In genomic region chr14:85535316-85535715, GRCh38 we compare ENCODE assay signal across 13 cellular contexts. TPM values are rescaled to one million over a fixed set of nuclear protein-coding genes. Genes with fewer than 3 reads are reported as not detected.
A peak's percentile ranks its signal among the peaks of the same experiment; 100 is the strongest.
DNase-seq lines count a peak whose midpoint lies in the region; TF ChIP-seq lines count a peak whose summit lies in the region.
"Had no signal": no experiment of that assay in that cellular context is flagged by ENCODE, and none has a peak within 500 bp of the region (broad histone marks: within the 10 kb centered on the region; RNA-seq: fewer than 3 reads in every experiment).

No MANE protein-coding gene starts in this region.

- H3K79me2 ChIP-seq in trophoblast cell (ENCODE audit: control insufficient read depth, insufficient read depth, low read length, poor library complexity) = peaks cover 5% of the 10 kb centered on the region

- no peak overlapping the region for H2BK120ac ChIP-seq in trophoblast cell (ENCODE audit: insufficient read depth, low read length, poor library complexity)

- H3K18ac ChIP-seq in trophoblast cell (ENCODE audit: low read length) = no peak overlapping the region

- TF ChIP-seq CTCF in AG09309 (IDR thresholded peaks at IDR 0.05; ENCODE audit: control insufficient read depth, insufficient read depth, low read depth, low read length, missing control alignments) (no peak), fibroblast of pulmonary artery (IDR thresholded peaks at IDR 0.05; ENCODE audit: low read length, missing control alignments) (no peak)

- H3K27me3 ChIP-seq in trophoblast cell (ENCODE audit: insufficient read depth, low read length) = peaks cover 31% of the 10 kb centered on the region
- H3K27me3 ChIP-seq: BLaER1 had no signal

- H3K9me3 ChIP-seq in SK-N-MC (ENCODE audit: low read depth, low read length) (no peaks in the 10 kb centered on the region), trophoblast cell (ENCODE audit: insufficient read depth, low read depth, low read length) (peaks cover 2% of the 10 kb centered on the region)

- H2AFZ ChIP-seq in trophoblast cell (ENCODE audit: insufficient read depth, low read length, poor library complexity) = no peak overlapping the region

- no peak overlapping the region for H3K23ac ChIP-seq in trophoblast cell (ENCODE audit: low read length)

- H2BK5ac ChIP-seq in trophoblast cell (ENCODE audit: low read depth, low read length, poor library complexity) = no peak overlapping the region

- H2AK5ac ChIP-seq in trophoblast cell (ENCODE audit: low read length) = no peak overlapping the region

- H4K12ac ChIP-seq in trophoblast cell (ENCODE audit: low read depth, low read length) = no peak overlapping the region

- H3K27ac ChIP-seq in SK-N-MC = peak overlapping the region; percentile 86
- H3K27ac ChIP-seq in trophoblast cell (ENCODE audit: low read depth, low read length) = no peak overlapping the region
- H3K27ac ChIP-seq: BLaER1 had no signal

- no peak overlapping the region for H2BK12ac ChIP-seq in trophoblast cell (ENCODE audit: low read length)

- H3K4me3 ChIP-seq in AG09309 (ENCODE audit: control insufficient read depth, low read depth, low read length) (peak overlapping the region; percentile 96), SK-N-MC (peak overlapping the region; percentile 95), fibroblast of pulmonary artery (replicated peaks; ENCODE audit: low read depth, low read length) (peak overlapping the region; percentile 83), trophoblast cell (ENCODE audit: low read depth, low read length) (no peak overlapping the region)
- H3K4me3 ChIP-seq: BLaER1 had no signal

- H4K8ac ChIP-seq in trophoblast cell (ENCODE audit: low read depth, low read length) = no peak overlapping the region

- H3K4me1 ChIP-seq in trophoblast cell (ENCODE audit: control insufficient read depth in 1 of 2, insufficient read depth in 2 of 2, low read length in 2 of 2) = peaks cover 8 to 15% of the 10 kb centered on the region in 2 experiments
- H3K4me1 ChIP-seq: BLaER1 had no signal

- H3K36me3 ChIP-seq in SK-N-MC (ENCODE audit: insufficient read depth, low read length) (peaks cover 32% of the 10 kb centered on the region), trophoblast cell (ENCODE audit: control insufficient read depth in 1 of 2, insufficient read depth in 2 of 2, low read length in 2 of 2) (no peaks in the 10 kb centered on the region)
- H3K36me3 ChIP-seq: BLaER1 had no signal

- no peak overlapping the region for H3K14ac ChIP-seq in trophoblast cell (ENCODE audit: low read length)

- peak overlapping the region; percentile 90 for H3K9ac ChIP-seq in SK-N-MC (ENCODE audit: insufficient read length)
- H3K9ac ChIP-seq in trophoblast cell (ENCODE audit: low read length) = no peak overlapping the region
- H3K9ac ChIP-seq: BLaER1 had no signal

- H3K79me1 ChIP-seq in trophoblast cell (ENCODE audit: low read length) = peaks cover 12% of the 10 kb centered on the region

- H4K91ac ChIP-seq in trophoblast cell (ENCODE audit: low read depth, low read length) = no peak overlapping the region

- peak overlapping the region; percentile 82 for H3K4me2 ChIP-seq in trophoblast cell (ENCODE audit: low read length)
- H3K4me2 ChIP-seq: BLaER1 had no signal

- no CpG with 5 or more reads among the region's 6 CpGs for WGBS in trophoblast cell (ENCODE audit: extremely low coverage, insufficient coverage, insufficient read length)

- no peak overlapping the region for H3K4ac ChIP-seq in trophoblast cell (ENCODE audit: low read depth, low read length)

- DNase-seq in AG09309 (ENCODE audit: low read depth) = no peak
- no peak for DNase-seq in SK-N-MC (ENCODE audit: low read depth, low spot score)
- DNase-seq in fibroblast of pulmonary artery (ENCODE audit: low read depth) = peak; percentile 21
- no peak for DNase-seq in trophoblast cell
- DNase-seq in activated CD8-positive, alpha-beta memory T cell treated with anti-CD3 and anti-CD28 coated beads for 24 hours = no peak
- no peak for DNase-seq in NCI-H128 (lab: John Stamatoyannopoulos, UW; ENCODE audit: unreplicated experiment)
- no peak for DNase-seq in NCI-H1417 treated with DMSO at 0.1 percent for 48 hours (lab: John Stamatoyannopoulos, UW)
- no peak for DNase-seq in COLO668 (lab: John Stamatoyannopoulos, UW; ENCODE audit: unreplicated experiment)
- DNase-seq: activated CD4-positive, alpha-beta T cell treated with anti-CD3 and anti-CD28 coated beads for 1 hour; left colon; NCI-H2107; Right ventricle myocardium superior had no signal

RNA-seq across cellular contexts. Expression of gene FLRT2, which starts 5.4 kb away (rescaled TPM):
- 8.1 and 8.3 TPM in 2 replicates for polyA plus RNA-seq in trophoblast cell (2013)
